Comparison of ENCODE assay signal across 15 cellular contexts in the genomic region with DNA sequence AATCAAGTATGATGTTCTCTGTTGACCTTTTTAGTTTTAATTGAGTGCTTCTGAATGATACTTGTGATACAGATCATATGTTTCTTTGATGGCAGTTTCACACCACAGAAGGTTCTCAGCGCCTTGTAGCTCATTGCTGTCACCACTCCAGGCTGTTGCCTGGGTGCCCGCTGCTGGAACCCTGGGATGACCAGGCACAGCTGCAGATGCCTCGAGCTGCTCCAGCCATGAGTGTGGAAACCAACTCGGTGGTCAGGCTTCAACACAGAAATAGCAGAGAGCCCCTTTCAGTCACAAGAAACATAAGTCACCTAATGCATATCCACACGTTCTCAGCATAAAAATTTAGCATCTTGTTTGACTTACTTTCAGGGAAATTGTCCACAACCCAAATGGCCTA.
A peak's percentile ranks its signal among the peaks of the same experiment; 100 is the strongest.
DNase-seq lines count a peak whose midpoint lies in the region; TF ChIP-seq lines count a peak whose summit lies in the region.
"Had no signal": no experiment of that assay in that cellular context is flagged by ENCODE, and none has a peak within 500 bp of the region (broad histone marks: within the 10 kb centered on the region; RNA-seq: fewer than 3 reads in every experiment).

No MANE protein-coding gene starts in this region.

- POLR2A ChIA-PET in GM10248 (lab: Yijun Ruan, JAX), result no interaction called here

- no peak overlapping the region for H2AFZ ChIP-seq in H9 (ENCODE audit: low read length)

- H3K56ac ChIP-seq in H9 (ENCODE audit: insufficient read length, low read depth, low read length), result no peak overlapping the region

- no peaks in the 10 kb centered on the region for H3K9me3 Mint-ChIP-seq in H9
- peaks cover 26% of the 10 kb centered on the region for H3K9me3 Mint-ChIP-seq in nephron progenitor cell
- H3K9me3 Mint-ChIP-seq: CD8-positive, alpha-beta memory T cell had no signal

- H3T11ph ChIP-seq in H9 (ENCODE audit: low read length), result no peak overlapping the region

- H3K79me1 ChIP-seq in H9 (ENCODE audit: insufficient read depth, low read depth, low read length, poor library complexity, severe bottlenecking), result peaks cover 12% of the 10 kb centered on the region

- H3K27ac Mint-ChIP-seq in H9 (peak overlapping the region in 2 of 3 experiments; percentile 18 to 32; a peak in 2 of 7 replicates), nephron progenitor cell (peak overlapping the region; percentile 59)

- peaks cover 20% of the 10 kb centered on the region for H3K79me2 ChIP-seq in H9 (ENCODE audit: insufficient read depth, low read length)

- no peak overlapping the region for H2BK120ac ChIP-seq in H9 (ENCODE audit: low read depth, low read length, poor library complexity, severe bottlenecking)

- WGBS in H9 (ENCODE audit: extremely low coverage, insufficient read length, low lambda C conversion rate), result no CpG with 5 or more reads among the region's 5 CpGs
- WGBS in esophagus muscularis mucosa, result 94% methylated on average over 5 of the region's 5 CpGs

- TF ChIP-seq EP300 in esophagus muscularis mucosa (IDR thresholded peaks at IDR 0.05), result no peak

- no peak overlapping the region for H3K18ac ChIP-seq in H9 (ENCODE audit: insufficient read length, low read depth, low read length)

- no peak overlapping the region for H2AK5ac ChIP-seq in H9 (ENCODE audit: insufficient read length, low read length)

- H2BK20ac ChIP-seq in H9 (ENCODE audit: low read depth, low read length, poor library complexity, severe bottlenecking), result no peak overlapping the region

- H4K20me1 ChIP-seq in BLaER1, result peaks cover 28% of the 10 kb centered on the region; the same call in 1 of the 2 replicates
- no peaks in the 10 kb centered on the region for H4K20me1 ChIP-seq in H9 (ENCODE audit: control insufficient read depth, insufficient read depth, insufficient read length)

- no peaks in the 10 kb centered on the region for H3K27me3 Mint-ChIP-seq in H9 (ENCODE audit: low read depth)
- no peaks in the 10 kb centered on the region for H3K27me3 Mint-ChIP-seq in nephron progenitor cell (ENCODE audit: low read depth, poor library complexity)
- H3K27me3 Mint-ChIP-seq: CD4-positive, CD25-positive, alpha-beta regulatory T cell; CD8-positive, alpha-beta memory T cell had no signal

- peaks cover 25 to 34% of the 10 kb centered on the region in 2 experiments for H3K4me1 Mint-ChIP-seq in H9
- peaks cover 21% of the 10 kb centered on the region for H3K4me1 Mint-ChIP-seq in nephron progenitor cell

- no peak overlapping the region for H3K4ac ChIP-seq in H9 (ENCODE audit: low read depth, low read length)

- H3K27ac ChIP-seq in BLaER1 (peak overlapping the region; percentile 78), H9 (ENCODE audit: insufficient read length, low read depth, low read length) (no peak overlapping the region), esophagus muscularis mucosa (replicated peaks in 1 of 4) (no peak overlapping the region)

- no peaks in the 10 kb centered on the region for H3K23me2 ChIP-seq in H9 (ENCODE audit: insufficient read length, low read depth, low read length, poor library complexity, severe bottlenecking)

- H2BK5ac ChIP-seq in H9 (ENCODE audit: insufficient read length, low read length), result no peak overlapping the region

- peak overlapping the region; percentile 91 for H3K4me2 ChIP-seq in BLaER1
- no peak overlapping the region for H3K4me2 ChIP-seq in H9 (ENCODE audit: insufficient read depth, insufficient read length, low read length)

- no peak for DNase-seq in H9
- peak; percentile 74 for DNase-seq in esophagus muscularis mucosa (ENCODE audit: extremely low spot score)
- no peak for DNase-seq in nephron progenitor cell
- DNase-seq in NCI-H748 treated with DMSO at 0.1 percent for 48 hours (lab: John Stamatoyannopoulos, UW), result no peak
- DNase-seq in HUDEP-2 (lab: John Stamatoyannopoulos, UW; ENCODE audit: unreplicated experiment in 76 of 76), result no peak
- no peak for DNase-seq in LoVo (ENCODE audit: low spot score)
- DNase-seq in GM10248 (ENCODE audit: extremely low spot score), result no peak
- DNase-seq: 8988T; C1 segment of cervical spinal cord; CD4-positive, CD25-positive, alpha-beta regulatory T cell; CD8-positive, alpha-beta memory T cell; COR-L47; GOT3 had no signal

- no peak for TF ChIP-seq POLR2A in esophagus muscularis mucosa (IDR thresholded peaks at IDR 0.05; ENCODE audit: low read depth)

- peaks cover 30 to 34% (median 33%) of the 10 kb centered on the region in 3 experiments; a peak in 6 of 7 replicates for H3K36me3 Mint-ChIP-seq in H9 (ENCODE audit: insufficient read depth in 1 of 3, low read depth in 3 of 3)
- peaks cover 67% of the 10 kb centered on the region for H3K36me3 Mint-ChIP-seq in nephron progenitor cell (ENCODE audit: low read depth)

- H3K9me3 ChIP-seq in BLaER1 (peaks cover 8% of the 10 kb centered on the region; the same call in 1 of the 2 replicates), H9 (ENCODE audit: control insufficient read depth, low read depth, low read length) (no peaks in the 10 kb centered on the region), esophagus muscularis mucosa (no peaks in the 10 kb centered on the region)
- H3K9me3 ChIP-seq: HAP-1 had no signal

- CTCF ChIA-PET in GM10248 (lab: Yijun Ruan, JAX), result interaction anchor here (1.0 kb wide), 1 partner anchor 8 kb away, joined by 3 read pairs; no protein-coding TSS in a partner anchor

- H3K4me1 ChIP-seq in BLaER1 (peaks cover 78% of the 10 kb centered on the region), H9 (ENCODE audit: insufficient read depth, low read length) (peaks cover 2% of the 10 kb centered on the region; the same call in 1 of the 2 replicates), esophagus muscularis mucosa (no peaks in the 10 kb centered on the region)

- peak overlapping the region; percentile 71; the same call in 1 of the 2 replicates for H3K9ac ChIP-seq in BLaER1
- no peak overlapping the region for H3K9ac ChIP-seq in H9 (ENCODE audit: extremely low read depth, insufficient read length, low read length)

- H3K4me3 ChIP-seq in BLaER1 (peak overlapping the region; percentile 59), esophagus muscularis mucosa (no peak overlapping the region)
- H3K4me3 ChIP-seq: HAP-1 had no signal

- H4K91ac ChIP-seq in H9 (ENCODE audit: insufficient read length, low read depth, low read length), result no peak overlapping the region

- no peak overlapping the region for H3K14ac ChIP-seq in H9 (ENCODE audit: insufficient read depth, low read length)

- H4K8ac ChIP-seq in H9 (replicated peaks; ENCODE audit: insufficient read length, low read depth, low read length), result no peak overlapping the region

- no peak overlapping the region for H3K23ac ChIP-seq in H9 (ENCODE audit: insufficient read length, low read depth, low read length)

- H3K36me3 ChIP-seq in BLaER1, result peaks cover 28% of the 10 kb centered on the region
- H3K36me3 ChIP-seq in esophagus muscularis mucosa, result peaks cover 0 to 38% (median 26%) of the 10 kb centered on the region in 4 donors
- H3K36me3 ChIP-seq: HAP-1 had no signal

- intact Hi-C loops in esophagus muscularis mucosa (cut with DNase I), result no loop called here

- H4K5ac ChIP-seq in H9 (ENCODE audit: insufficient read length, low read depth, low read length), result no peak overlapping the region

- H3K27me3 ChIP-seq in BLaER1 (no peaks in the 10 kb centered on the region), H9 (ENCODE audit: insufficient read depth, low read length) (no peaks in the 10 kb centered on the region), esophagus muscularis mucosa (no peaks in the 10 kb centered on the region)

- H3K4me3 Mint-ChIP-seq in H9 (no peak overlapping the region), nephron progenitor cell (no peak overlapping the region)
- H3K4me3 Mint-ChIP-seq: CD4-positive, CD25-positive, alpha-beta regulatory T cell; CD8-positive, alpha-beta memory T cell had no signal

- no peak overlapping the region for H2BK12ac ChIP-seq in H9 (ENCODE audit: insufficient read length, low read depth, low read length)

- no peak for TF ChIP-seq CTCF in H9 (conservative IDR thresholded peaks at IDR 0.05)
- no peak for TF ChIP-seq CTCF in esophagus muscularis mucosa (IDR thresholded peaks at IDR 0.05)
- no peak for TF ChIP-seq CTCF in nephron progenitor cell (IDR thresholded peaks at IDR 0.05)
- no peak for TF ChIP-seq CTCF in GM10248 (IDR thresholded peaks at IDR 0.05; ENCODE audit: control extremely low read depth, extremely low read depth, low read depth, missing control alignments)

- no peak overlapping the region for H2BK15ac ChIP-seq in H9 (ENCODE audit: low read depth, low read length)
